Comparison of ENCODE assay signal across 19 cellular contexts in genomic region chr9:115088856-115089255, GRCh38. TPM values are rescaled to one million over a fixed set of nuclear protein-coding genes. Genes with fewer than 3 reads are reported as not detected.
"Had no signal": no experiment of that assay in that cellular context is flagged by ENCODE, and none has a peak within 500 bp of the region (broad histone marks: within the 10 kb centered on the region; RNA-seq: fewer than 3 reads in every experiment).

No MANE protein-coding gene starts in this region.

- H3K27me3 ChIP-seq: brain microvascular endothelial cell, tibial artery had no signal

- H3K9me3 ChIP-seq: lower lobe of right lung, tibial artery had no signal

- H3K4me1 ChIP-seq: lower lobe of right lung had no signal

- DNase-seq: activated CD4-positive, alpha-beta T cell treated with anti-CD3 and anti-CD28 coated beads, Interleukin-2, amount 10 ng/mL, durations not matched to agents 24 days and 14 days; activated CD8-positive, alpha-beta memory T cell treated with anti-CD3 and anti-CD28 coated beads, Interleukin-2, amount 10 ng/mL, durations not matched to agents 7 days and 5 days; activated CD8-positive, alpha-beta T cell treated with anti-CD3 and anti-CD28 coated beads for 36 hours; activated effector memory CD4-positive, alpha-beta T cell treated with anti-CD3 and anti-CD28 coated beads, Interleukin-2, amount 50 U/mL, for 16 hours; activated naive CD4-positive, alpha-beta T cell treated with anti-CD3 and anti-CD28 coated beads, Interleukin-2, amount 50 U/mL, for 16 hours; activated naive CD8-positive, alpha-beta T cell treated with anti-CD3 and anti-CD28 coated beads, Interleukin-2, amount 50 U/mL, for 24 hours; activated T-cell treated with anti-CD3 and anti-CD28 coated beads for 4 hours; aorta; brain microvascular endothelial cell; effector memory CD4-positive, alpha-beta T cell; foreskin fibroblast; lower lobe of right lung; natural killer cell; stimulated activated CD4-positive, alpha-beta T cell treated with anti-CD3 and anti-CD28 coated beads, Interleukin-12 subunit alpha, Interleukin-12 subunit beta, amount 100 ng/mL, for 4 hours; stimulated activated CD4-positive, alpha-beta T cell treated with anti-CD3 and anti-CD28 coated beads, Interleukin-4, amount 100 ng/mL, for 4 hours; T-helper 17 cell; tibial artery had no signal

- H3K36me3 ChIP-seq: brain microvascular endothelial cell, lower lobe of right lung had no signal

- H3K4me3 ChIP-seq: lower lobe of right lung, tibial artery had no signal

- H3K27ac ChIP-seq: brain microvascular endothelial cell, lower lobe of right lung had no signal

- ATAC-seq: activated CD8-positive, alpha-beta memory T cell treated with anti-CD3 and anti-CD28 coated beads, Interleukin-2, amount 10 ng/mL, durations not matched to agents 7 days and 5 days; activated CD8-positive, alpha-beta T cell treated with anti-CD3 and anti-CD28 coated beads for 36 hours; activated naive CD8-positive, alpha-beta T cell treated with anti-CD3 and anti-CD28 coated beads, Interleukin-2, amount 50 U/mL, for 24 hours; esophagus mucosa; left lobe of liver; lower lobe of right lung; natural killer cell; T-helper 17 cell had no signal

RNA-seq across cellular contexts. Expression of gene TNC, which starts 29.1 kb away (rescaled TPM):
- total RNA-seq: natural killer cell, T-helper 17 cell had no signal
